Comparison of ENCODE assay signal across 8 cellular contexts in genomic region chr2:173990970-173991819, GRCh38.
DNase-seq lines count a peak whose midpoint lies in the region; ATAC-seq and TF ChIP-seq lines count a peak whose summit lies in the region.

No MANE protein-coding gene starts in this region.

- peak; percentile 58 for ATAC-seq in GM18861 (IDR thresholded peaks at IDR 0.05; ENCODE audit: unreplicated experiment)
- peak; percentile 55 for ATAC-seq in HG02885 (IDR thresholded peaks at IDR 0.05; ENCODE audit: poor library complexity, unreplicated experiment)
- ATAC-seq in GM21526 (IDR thresholded peaks at IDR 0.05; ENCODE audit: low FRiP score, unreplicated experiment) = no peak

- peak overlapping the region; percentile 98 for H3K27ac ChIP-seq in VCaP

- no peak for TF ChIP-seq CTCF in VCaP (conservative IDR thresholded peaks at IDR 0.05)

- DNase-seq in left kidney (ENCODE audit: low read depth, low spot score) (peak; percentile 55), T1000 (lab: John Stamatoyannopoulos, UW) (no peak), SHP77 treated with DMSO at 0.1 percent for 48 hours (lab: John Stamatoyannopoulos, UW) (no peak), HPDE6-E6E7 (ENCODE audit: extremely low spot score) (no peak)
